8 cellular contexts compared by ENCODE assay signal in genomic region chr17:7583253-7584109, GRCh38. TPM values are rescaled to one million over a fixed set of nuclear protein-coding genes. Genes with fewer than 3 reads are reported as not detected.
DNase-seq lines count a peak whose midpoint lies in the region; ATAC-seq and TF ChIP-seq lines count a peak whose summit lies in the region.

Gene MPDU1, plus strand, starts transcription at chr17:7583852. Its CDS starts 11 bp downstream, at chr17:7583863.

- H3K4me1 ChIP-seq in ovary (ENCODE audit: insufficient read depth) (peaks cover 21% of the 10 kb centered on the region), thyroid gland (peaks cover 20 to 44% of the 10 kb centered on the region in 2 donors)

- H3K4me1 Mint-ChIP-seq in activated naive CD8-positive, alpha-beta T cell treated with anti-CD3 and anti-CD28 coated beads, Interleukin-2, amount 10 ng/mL, durations not matched to agents 7 days and 5 days: peaks cover 47% of the 10 kb centered on the region

- peaks cover 30% of the 10 kb centered on the region for H3K36me3 Mint-ChIP-seq in activated naive CD8-positive, alpha-beta T cell treated with anti-CD3 and anti-CD28 coated beads, Interleukin-2, amount 10 ng/mL, durations not matched to agents 7 days and 5 days

- WGBS in ovary, 3 donors: 10 to 13% (median 11%) methylated on average over 67 to 69 of the region's 69 CpGs
- 11 to 16% methylated on average over 50 to 55 of the region's 69 CpGs for WGBS in thyroid gland, 2 donors

- ATAC-seq in HG02610 (IDR thresholded peaks at IDR 0.05; ENCODE audit: unreplicated experiment): peak; percentile 58
- ATAC-seq in activated naive CD8-positive, alpha-beta T cell treated with anti-CD3 and anti-CD28 coated beads, Interleukin-2, amount 10 ng/mL, durations not matched to agents 7 days and 5 days (ENCODE audit: low read depth): peak; percentile 85

- intact Hi-C loops in head of caudate nucleus (cut with DNase I) (loop anchor here (10.0 kb wide), 1 partner anchor 101 kb away; the partner anchor contains the start of genes TP53 and WRAP53), ovary (cut with DNase I) (no loop called here), thyroid gland (cut with DNase I) (no loop called here)

- no peaks in the 10 kb centered on the region for H4K20me1 ChIP-seq in SU-DHL-6 (ENCODE audit: low read depth, low read length)

- DNase-seq in NCI-H128 (lab: John Stamatoyannopoulos, UW; ENCODE audit: unreplicated experiment) (peak; percentile 94), head of caudate nucleus (peak; percentile 90 to 99 (median 96)), ovary (peak; percentile 97 to 99 (median 98)), thyroid gland (peak; percentile 96 to 97)
- peak; percentile 95 for DNase-seq in activated naive CD8-positive, alpha-beta T cell treated with anti-CD3 and anti-CD28 coated beads, Interleukin-2, amount 10 ng/mL, durations not matched to agents 7 days and 5 days

- H3F3A ChIP-seq in SU-DHL-6 (ENCODE audit: insufficient read depth): peaks cover 29% of the 10 kb centered on the region

- no peak for TF ChIP-seq CTCF in SU-DHL-6 (IDR thresholded peaks at IDR 0.05; ENCODE audit: insufficient read depth, low read length, poor library complexity, severe bottlenecking)
- TF ChIP-seq CTCF in ovary (IDR thresholded peaks at IDR 0.05): peak in 1 of 3 donors; percentile 3
- TF ChIP-seq CTCF in thyroid gland (IDR thresholded peaks at IDR 0.05): no peak

- H3K36me3 ChIP-seq in SU-DHL-6 (ENCODE audit: low read length) (no peaks in the 10 kb centered on the region), ovary (no peaks in the 10 kb centered on the region), thyroid gland (peaks cover 4 to 15% of the 10 kb centered on the region in 2 donors)

- H3K27me3 Mint-ChIP-seq in activated naive CD8-positive, alpha-beta T cell treated with anti-CD3 and anti-CD28 coated beads, Interleukin-2, amount 10 ng/mL, durations not matched to agents 7 days and 5 days: no peaks in the 10 kb centered on the region

- peak within 1 kb of the TSS; percentile 68 for H3K4me2 ChIP-seq in SU-DHL-6 (ENCODE audit: low read depth, low read length, poor library complexity, severe bottlenecking)

- POLR2A ChIA-PET in activated naive CD8-positive, alpha-beta T cell treated with anti-CD3 and anti-CD28 coated beads, Interleukin-2, amount 10 ng/mL, durations not matched to agents 7 days and 5 days (lab: Charles Lee): interaction anchor here (0.7 to 5.7 kb wide), 18 partner anchors 10 to 538 kb away, joined by 3 to 89 read pairs (median 4); partner anchors contain the start of genes FXR2, GABARAP, NEURL4 and POLR2A

- H3K4me3 Mint-ChIP-seq in activated naive CD8-positive, alpha-beta T cell treated with anti-CD3 and anti-CD28 coated beads, Interleukin-2, amount 10 ng/mL, durations not matched to agents 7 days and 5 days: peak within 1 kb of the TSS; percentile 99

- H3K79me2 ChIP-seq in SU-DHL-6 (ENCODE audit: insufficient read depth, low read length): peaks cover 34% of the 10 kb centered on the region

- no peak for TF ChIP-seq EP300 in ovary (IDR thresholded peaks at IDR 0.05)

- H3K4me3 ChIP-seq in GM08714 (ENCODE audit: low read length) (peak within 1 kb of the TSS; percentile 92), SU-DHL-6 (ENCODE audit: insufficient read depth, low read length, poor library complexity, severe bottlenecking) (peak within 1 kb of the TSS; percentile 65), ovary (peak within 1 kb of the TSS; percentile 77), thyroid gland (replicated peaks in 1 of 3) (peak within 1 kb of the TSS; percentile 35 to 49 (median 48))

- H3K27ac ChIP-seq in SU-DHL-6 (ENCODE audit: low read depth, low read length) (peak within 1 kb of the TSS; percentile 88), ovary (peak within 1 kb of the TSS; percentile 83 to 93), thyroid gland (peak within 1 kb of the TSS; percentile 84 to 97 (median 90))

- TF ChIP-seq POLR2A in ovary (IDR thresholded peaks at IDR 0.05) (peak; percentile 35), thyroid gland (IDR thresholded peaks at IDR 0.05) (peak; percentile 5 to 71)

- H3K9me2 ChIP-seq in SU-DHL-6 (replicated peaks; ENCODE audit: insufficient read depth, low read length): no peaks in the 10 kb centered on the region

- H3K27ac Mint-ChIP-seq in activated naive CD8-positive, alpha-beta T cell treated with anti-CD3 and anti-CD28 coated beads, Interleukin-2, amount 10 ng/mL, durations not matched to agents 7 days and 5 days: peak within 1 kb of the TSS; percentile 100

- H3K27me3 ChIP-seq in SU-DHL-6 (ENCODE audit: low read length) (no peaks in the 10 kb centered on the region), ovary (no peaks in the 10 kb centered on the region), thyroid gland (no peaks in the 10 kb centered on the region)

- peak within 1 kb of the TSS; percentile 69 for H2AFZ ChIP-seq in SU-DHL-6 (ENCODE audit: low read depth, low read length, severe bottlenecking)

- H3K9me3 Mint-ChIP-seq in activated naive CD8-positive, alpha-beta T cell treated with anti-CD3 and anti-CD28 coated beads, Interleukin-2, amount 10 ng/mL, durations not matched to agents 7 days and 5 days: no peaks in the 10 kb centered on the region

- peak within 1 kb of the TSS; percentile 77 for H3K9ac ChIP-seq in SU-DHL-6 (ENCODE audit: low read length)

- H3K9me3 ChIP-seq in SU-DHL-6 (ENCODE audit: insufficient read depth, low read length): no peaks in the 10 kb centered on the region
- no peaks in the 10 kb centered on the region for H3K9me3 ChIP-seq in ovary
- no peaks in the 10 kb centered on the region for H3K9me3 ChIP-seq in thyroid gland

RNA-seq across cellular contexts. Expression of gene MPDU1, which starts in this region (rescaled TPM):
- 10 to 100 TPM; 50.2 TPM for total RNA-seq in activated naive CD8-positive, alpha-beta T cell treated with anti-CD3 and anti-CD28 coated beads, Interleukin-2, amount 10 ng/mL, durations not matched to agents 7 days and 5 days
- total RNA-seq in ovary (10 to 100 TPM; 13.0 to 60.1 (median 19.6) TPM), thyroid gland (100 to 1,000 TPM in 3 of 4 donors, 10 to 100 TPM in 1; 88.8 to 250 (median 164) TPM)
- polyA plus RNA-seq in ovary: 10 to 100 TPM; 26.2 to 87.9 TPM

Comparison
In these comparisons a context has a peak if more than half of its experiments do, and no peak if none do; other contexts are left out.
1. Peak in every context shown above with its lines: DNase-seq, ATAC-seq, H3K4me3 ChIP-seq and H3K27ac ChIP-seq.